ENCODE assay signal across 17 cellular contexts in genomic region chr3:128844502-128844901, GRCh38.
"Had no signal": no experiment of that assay in that cellular context is flagged by ENCODE, and none has a peak within 500 bp of the region (broad histone marks: within the 10 kb centered on the region; RNA-seq: fewer than 3 reads in every experiment).

No MANE protein-coding gene starts in this region.

- H3K27me3 ChIP-seq: ascending aorta, breast epithelium, gastroesophageal sphincter, right atrium auricular region had no signal

- H3K9me3 ChIP-seq: ascending aorta, breast epithelium, gastroesophageal sphincter, mucosa of descending colon, right atrium auricular region had no signal

- ATAC-seq: activated T-cell treated with anti-CD3 and anti-CD28 coated beads, Interleukin-2, amount 50 U/mL, for 72 hours; gastroesophageal sphincter; naive thymus-derived CD8-positive, alpha-beta T cell; stimulated activated naive CD8-positive, alpha-beta T cell treated with anti-CD3 and anti-CD28 coated beads, Interleukin-15, Interleukin-2, amounts not matched to agents 100 U/mL and 50 U/mL, for 24 hours had no signal

- DNase-seq: activated CD4-positive, alpha-beta T cell treated with anti-CD3 and anti-CD28 coated beads, Interleukin-2, amount 10 ng/mL, durations not matched to agents 7 days and 5 days; activated CD8-positive, alpha-beta memory T cell treated with anti-CD3 and anti-CD28 coated beads, Interleukin-2, amount 50 U/mL, for 48 hours; activated gamma-delta T cell treated with Interleukin-2 at 50 U/mL for 16 hours; activated T-cell treated with anti-CD3 and anti-CD28 coated beads, Interleukin-2, amount 50 U/mL, for 72 hours; mucosa of descending colon; naive thymus-derived CD8-positive, alpha-beta T cell; occipital lobe; stimulated activated CD4-positive, alpha-beta T cell treated with anti-CD3 and anti-CD28 coated beads, Interleukin-4, amount 100 ng/mL, for 4 hours; stimulated activated CD8-positive, alpha-beta memory T cell treated with anti-CD3 and anti-CD28 coated beads, Interleukin-4, amount 100 ng/mL, for 48 hours had no signal

- H3K4me3 ChIP-seq: ascending aorta, breast epithelium, gastroesophageal sphincter, mucosa of descending colon, right atrium auricular region, skin epidermis had no signal

- H3K9me3 Mint-ChIP-seq: activated CD4-positive, alpha-beta T cell treated with anti-CD3 and anti-CD28 coated beads, Interleukin-2, amount 10 ng/mL, durations not matched to agents 7 days and 5 days; activated T-cell treated with anti-CD3 and anti-CD28 coated beads, Interleukin-2, amount 50 U/mL, for 72 hours; naive thymus-derived CD8-positive, alpha-beta T cell; type B pancreatic cell had no signal

- H3K36me3 Mint-ChIP-seq: naive thymus-derived CD8-positive, alpha-beta T cell; type B pancreatic cell had no signal

- H3K27ac ChIP-seq: ascending aorta had no signal

- H3K27me3 Mint-ChIP-seq: activated CD4-positive, alpha-beta T cell treated with anti-CD3 and anti-CD28 coated beads, Interleukin-2, amount 10 ng/mL, durations not matched to agents 7 days and 5 days; naive thymus-derived CD8-positive, alpha-beta T cell; progenitor cell of endocrine pancreas; type B pancreatic cell had no signal

- H3K4me1 ChIP-seq: breast epithelium had no signal

- H3K36me3 ChIP-seq: ascending aorta, breast epithelium, gastroesophageal sphincter, right atrium auricular region had no signal
